ENCODE assay signal across 9 cellular contexts in genomic region chr2:23356711-23357110, GRCh38.
"Had no signal": no experiment of that assay in that cellular context is flagged by ENCODE, and none has a peak within 500 bp of the region (broad histone marks: within the 10 kb centered on the region; RNA-seq: fewer than 3 reads in every experiment).

No MANE protein-coding gene starts in this region.

- ATAC-seq: HCT116, K562 had no signal

- H3K36me3 ChIP-seq: HAP-1 had no signal

- H3K27ac ChIP-seq: GM23248 had no signal

- H2AFZ ChIP-seq: GM23248 had no signal

- H3K4me3 ChIP-seq: GM23248, HAP-1, K562 had no signal

- DNase-seq: GM23248, GOT3, H7, HFFc6, IMR-90, KG1 had no signal

- H3K4me1 ChIP-seq: HAP-1 had no signal

- H3K9me3 ChIP-seq: HAP-1 had no signal

- H3K9ac ChIP-seq: GM23248 had no signal
